ENCODE assay signal across 1 cellular context in the genomic region with DNA sequence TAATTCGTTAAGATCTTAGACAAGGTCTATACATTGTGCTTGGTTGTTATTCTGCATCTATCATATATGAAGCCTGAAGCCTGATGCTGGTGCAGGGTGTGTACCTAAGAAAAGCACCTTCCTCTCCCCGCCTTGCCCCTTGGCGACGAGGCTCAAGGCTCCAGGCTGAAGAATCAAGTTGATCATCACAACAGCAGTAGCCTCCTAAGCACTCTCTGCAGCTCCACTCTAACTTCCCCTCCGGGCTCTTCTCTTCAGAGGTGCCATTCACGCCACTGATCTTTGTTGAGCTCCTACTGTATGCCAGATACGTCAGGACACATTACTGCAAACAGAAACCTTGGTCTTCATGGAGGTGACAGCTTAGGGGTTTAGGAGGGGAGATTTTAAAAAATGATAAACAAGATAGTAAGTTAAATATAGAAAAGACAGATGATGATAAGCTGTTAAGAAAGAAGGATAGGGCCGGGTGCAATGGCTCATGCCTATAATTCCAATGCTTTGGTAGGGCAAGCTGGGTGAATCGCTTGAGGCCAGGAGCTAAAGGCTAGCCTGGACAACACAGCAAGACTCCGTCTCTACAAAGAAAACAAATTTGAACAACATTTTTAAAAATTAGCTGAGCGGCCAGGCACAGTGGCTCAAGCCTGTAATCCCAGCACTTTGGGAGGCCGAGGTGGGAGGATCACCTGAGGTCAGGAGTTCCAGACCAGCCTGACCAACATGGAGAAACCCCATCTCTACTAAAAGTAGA.
TF ChIP-seq lines count a peak whose summit lies in the region.

No MANE protein-coding gene starts in this region.

TF ChIP-seq in HepG2, 621 proteins besides CTCF, POLR2A, EP300 and RAD21:
- TF ChIP-seq, protein P1, sequence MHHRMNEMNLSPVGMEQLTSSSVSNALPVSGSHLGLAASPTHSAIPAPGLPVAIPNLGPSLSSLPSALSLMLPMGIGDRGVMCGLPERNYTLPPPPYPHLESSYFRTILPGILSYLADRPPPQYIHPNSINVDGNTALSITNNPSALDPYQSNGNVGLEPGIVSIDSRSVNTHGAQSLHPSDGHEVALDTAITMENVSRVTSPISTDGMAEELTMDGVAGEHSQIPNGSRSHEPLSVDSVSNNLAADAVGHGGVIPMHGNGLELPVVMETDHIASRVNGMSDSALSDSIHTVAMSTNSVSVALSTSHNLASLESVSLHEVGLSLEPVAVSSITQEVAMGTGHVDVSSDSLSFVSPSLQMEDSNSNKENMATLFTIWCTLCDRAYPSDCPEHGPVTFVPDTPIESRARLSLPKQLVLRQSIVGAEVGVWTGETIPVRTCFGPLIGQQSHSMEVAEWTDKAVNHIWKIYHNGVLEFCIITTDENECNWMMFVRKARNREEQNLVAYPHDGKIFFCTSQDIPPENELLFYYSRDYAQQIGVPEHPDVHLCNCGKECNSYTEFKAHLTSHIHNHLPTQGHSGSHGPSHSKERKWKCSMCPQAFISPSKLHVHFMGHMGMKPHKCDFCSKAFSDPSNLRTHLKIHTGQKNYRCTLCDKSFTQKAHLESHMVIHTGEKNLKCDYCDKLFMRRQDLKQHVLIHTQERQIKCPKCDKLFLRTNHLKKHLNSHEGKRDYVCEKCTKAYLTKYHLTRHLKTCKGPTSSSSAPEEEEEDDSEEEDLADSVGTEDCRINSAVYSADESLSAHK (CRISPR knock-in tag; IDR thresholded peaks at IDR 0.05; ENCODE audit: borderline replicate concordance) = no peak
- TF ChIP-seq GATA4 (IDR thresholded peaks at IDR 0.05; ENCODE audit: borderline replicate concordance, low read depth) = no peak
- TF ChIP-seq ZNF652 (CRISPR knock-in tag; IDR thresholded peaks at IDR 0.05; ENCODE audit: borderline replicate concordance, low read depth) = no peak
- peak; percentile 78 for TF ChIP-seq ZNF121 (CRISPR knock-in tag; IDR thresholded peaks at IDR 0.05)
